ENCODE assay signal across 9 cellular contexts in genomic region chr10:121949052-121949451, GRCh38. TPM values are rescaled to one million over a fixed set of nuclear protein-coding genes. Genes with fewer than 3 reads are reported as not detected.
"Had no signal": no experiment of that assay in that cellular context is flagged by ENCODE, and none has a peak within 500 bp of the region (broad histone marks: within the 10 kb centered on the region; RNA-seq: fewer than 3 reads in every experiment).

No MANE protein-coding gene starts in this region.

- H2AFZ ChIP-seq: GM23248 had no signal

- H3K4me1 ChIP-seq: HAP-1 had no signal

- DNase-seq: GM23248, GOT3, H7, HFFc6, KBM-7 had no signal

- H3K27ac ChIP-seq: GM23248, HL-60 had no signal

- ATAC-seq: HCT116 had no signal

- H3K36me3 ChIP-seq: HAP-1 had no signal

- H3K4me3 ChIP-seq: GM23248, HAP-1 had no signal

- H3K9me3 ChIP-seq: HAP-1 had no signal

- H3K9ac ChIP-seq: GM23248 had no signal

RNA-seq across cellular contexts. Expression of gene TACC2, which starts 39.9 kb away (rescaled TPM):
- polyA plus RNA-seq: IgD-negative memory B cell had no signal
